Comparison of ENCODE assay signal across 13 cellular contexts in the genomic region with DNA sequence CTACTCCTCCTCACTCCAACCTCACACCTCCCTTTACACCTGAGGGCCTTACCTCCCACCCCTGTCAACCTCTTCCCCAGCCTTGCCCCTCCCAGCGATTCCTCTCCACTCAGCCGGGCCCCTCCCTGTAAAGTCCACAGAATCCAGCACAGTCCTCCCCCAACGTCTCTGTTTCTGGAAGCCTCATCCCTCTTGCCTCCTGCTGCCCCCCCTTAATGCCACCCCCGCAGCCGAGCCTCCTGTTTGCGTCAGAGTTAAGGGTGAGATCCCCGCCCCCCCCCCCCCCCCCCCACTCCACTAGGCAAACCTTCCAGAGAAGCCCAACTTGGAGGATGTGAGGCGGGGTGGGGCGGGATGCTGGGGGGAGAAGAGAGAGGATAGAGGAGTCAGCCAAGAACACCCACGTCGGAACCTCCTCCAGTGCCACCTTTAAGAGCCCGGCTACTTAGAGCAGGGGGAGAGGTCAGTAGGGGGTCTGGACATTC. TPM values are rescaled to one million over a fixed set of nuclear protein-coding genes. Genes with fewer than 3 reads are reported as not detected.
A peak's percentile ranks its signal among the peaks of the same experiment; 100 is the strongest.
DNase-seq lines count a peak whose midpoint lies in the region; ATAC-seq, FAIRE-seq and TF ChIP-seq lines count a peak whose summit lies in the region.
"Had no signal": no experiment of that assay in that cellular context is flagged by ENCODE, and none has a peak within 500 bp of the region (broad histone marks: within the 10 kb centered on the region; RNA-seq: fewer than 3 reads in every experiment).

No MANE protein-coding gene starts in this region.

- H3K9me3 ChIP-seq in right lobe of liver: no peaks in the 10 kb centered on the region
- no peaks in the 10 kb centered on the region for H3K9me3 ChIP-seq in HepG2 (ENCODE audit: low read length)
- H3K9me3 ChIP-seq in iPS-20b (ENCODE audit: insufficient read depth, low read depth, low read length): no peaks in the 10 kb centered on the region
- H3K9me3 ChIP-seq: suprapubic skin had no signal

- H3K79me2 ChIP-seq in HepG2 (ENCODE audit: insufficient read depth, low read length): no peaks in the 10 kb centered on the region

- H3K4me1 ChIP-seq in right lobe of liver: no peaks in the 10 kb centered on the region
- H3K4me1 ChIP-seq in HepG2 (ENCODE audit: insufficient read depth, low read length): no peaks in the 10 kb centered on the region
- H3K4me1 ChIP-seq in iPS-20b (ENCODE audit: insufficient read depth, low read length): peaks cover 9% of the 10 kb centered on the region; the same call in 1 of the 2 replicates

- no peak for TF ChIP-seq RAD21 in HepG2 (CRISPR knock-in tag; IDR thresholded peaks at IDR 0.05)

- no TSS peak for BruUV-seq in HepG2 (replicated peaks; lab: Mats Ljungman, UMichigan)

- H3K9ac ChIP-seq in HepG2 (ENCODE audit: insufficient read depth, low read depth, low read length) (no peak overlapping the region), iPS-20b (ENCODE audit: low read depth, low read length) (peak overlapping the region; percentile 61; the same call in 1 of the 2 replicates)

- no peak overlapping the region for H3K27ac ChIP-seq in right lobe of liver
- H3K27ac ChIP-seq in HepG2 (ENCODE audit: extremely low read length, insufficient read depth, low read length): no peak overlapping the region
- H3K27ac ChIP-seq in brain microvascular endothelial cell: peak overlapping the region; percentile 43
- H3K27ac ChIP-seq in iPS-20b (ENCODE audit: low read length): peak overlapping the region; percentile 91
- H3K27ac ChIP-seq: suprapubic skin had no signal

- H3K9me3 Mint-ChIP-seq in stimulated activated naive CD8-positive, alpha-beta T cell treated with anti-CD3 and anti-CD28 coated beads, Interleukin-15, amount 100 ng/mL, for 72 hours: no peaks in the 10 kb centered on the region

- TF ChIP-seq CTCF in right lobe of liver (IDR thresholded peaks at IDR 0.05): no peak
- no peak for TF ChIP-seq CTCF in HepG2 (CRISPR knock-in tag; IDR thresholded peaks at IDR 0.05)
- TF ChIP-seq CTCF in brain microvascular endothelial cell (IDR thresholded peaks at IDR 0.05; ENCODE audit: low read depth, low read length, missing control alignments): no peak

- H3K4me1 Mint-ChIP-seq in stimulated activated naive CD8-positive, alpha-beta T cell treated with anti-CD3 and anti-CD28 coated beads, Interleukin-15, amount 100 ng/mL, for 72 hours: peaks cover 20% of the 10 kb centered on the region

- no peak for DNase-seq in right lobe of liver
- DNase-seq in HepG2 (ENCODE audit: low spot score): no peak
- DNase-seq in brain microvascular endothelial cell: peak; percentile 24
- DNase-seq in hippocampal formation (lab: John Stamatoyannopoulos, UW): no peak
- no peak for DNase-seq in stimulated activated naive CD8-positive, alpha-beta T cell treated with anti-CD3 and anti-CD28 coated beads, Interleukin-15, amount 100 ng/mL, for 72 hours
- no peak for DNase-seq in effector CD8-positive, alpha-beta T cell (lab: John Stamatoyannopoulos, UW)
- no peak for DNase-seq in inferior parietal cortex (ENCODE audit: extremely low spot score)
- DNase-seq: activated CD4-positive, alpha-beta T cell treated with anti-CD3 and anti-CD28 coated beads for 4 hours; activated gamma-delta T cell treated with Interleukin-2 at 50 U/mL for 16 hours; stimulated activated CD4-positive, alpha-beta T cell treated with anti-CD3 and anti-CD28 coated beads, Interleukin-4, amount 100 ng/mL, for 24 hours had no signal

- TF ChIP-seq POLR2A in right lobe of liver (IDR thresholded peaks at IDR 0.05) (no peak), HepG2 (IDR thresholded peaks at IDR 0.05; ENCODE audit: insufficient read depth in 1 of 2, low read depth in 2 of 2, low read length in 2 of 2) (no peak)

- H3K27me3 ChIP-seq in right lobe of liver: peaks cover 0 to 11% of the 10 kb centered on the region in 2 donors
- peaks cover 0 to 21% of the 10 kb centered on the region in 2 experiments; a peak in 4 of 5 replicates for H3K27me3 ChIP-seq in HepG2 (ENCODE audit: control insufficient read depth in 1 of 2, insufficient read depth in 2 of 2, low read length in 2 of 2)
- H3K27me3 ChIP-seq in brain microvascular endothelial cell (replicated peaks): no peaks in the 10 kb centered on the region
- H3K27me3 ChIP-seq in iPS-20b (ENCODE audit: insufficient read depth, low read length): peaks cover 12% of the 10 kb centered on the region

- FAIRE-seq in HepG2 (lab: Jason Lieb, UNC): no peak
- FAIRE-seq: HTR-8/SVneo had no signal

- peaks cover 4% of the 10 kb centered on the region; the same call in 1 of the 2 replicates for H4K20me1 ChIP-seq in HepG2 (ENCODE audit: insufficient read depth, low read length)

- CTCF ChIA-PET in HepG2 (lab: Yijun Ruan, JAX; ENCODE audit: low intra/inter-chr PET ratio, low total read pairs): no interaction called here

- H2AFZ ChIP-seq in HepG2 (ENCODE audit: low read length): no peak overlapping the region

- WGBS in right lobe of liver (ENCODE audit: insufficient coverage, low coverage, low lambda C conversion rate, missing lambda C conversion rate): 4% methylated on average over 8 of the region's 12 CpGs
- WGBS in HepG2 (ENCODE audit: low lambda C conversion rate): 3% methylated on average over 6 of the region's 12 CpGs

- ATAC-seq in right lobe of liver (peak in 3 of 4 donors; percentile 11 to 63 (median 28)), HepG2 (no peak)
- no peak for ATAC-seq in stimulated activated naive CD8-positive, alpha-beta T cell treated with anti-CD3 and anti-CD28 coated beads, Interleukin-15, amount 100 ng/mL, for 72 hours

- peaks cover 94% of the 10 kb centered on the region for H3K27me3 Mint-ChIP-seq in stimulated activated naive CD8-positive, alpha-beta T cell treated with anti-CD3 and anti-CD28 coated beads, Interleukin-15, amount 100 ng/mL, for 72 hours

- H3K4me3 ChIP-seq in right lobe of liver (no peak overlapping the region), HepG2 (replicated peaks in 1 of 3; ENCODE audit: insufficient read depth in 1 of 3, low read depth in 2 of 3, low read length in 3 of 3) (no peak overlapping the region), brain microvascular endothelial cell (ENCODE audit: low read depth, low read length) (peak overlapping the region; percentile 43), iPS-20b (ENCODE audit: low read length) (peak overlapping the region; percentile 86)

- H3K4me2 ChIP-seq in HepG2 (ENCODE audit: low read depth, low read length): no peak overlapping the region

- POLR2A ChIA-PET in HepG2 (lab: Yijun Ruan, JAX): no interaction called here

- no peak overlapping the region for H3K27ac Mint-ChIP-seq in stimulated activated naive CD8-positive, alpha-beta T cell treated with anti-CD3 and anti-CD28 coated beads, Interleukin-15, amount 100 ng/mL, for 72 hours

- H3K36me3 ChIP-seq in right lobe of liver (no peaks in the 10 kb centered on the region), HepG2 (replicated peaks in 1 of 2; ENCODE audit: control insufficient read depth in 1 of 2, insufficient read depth in 2 of 2, low read length in 2 of 2) (no peaks in the 10 kb centered on the region), brain microvascular endothelial cell (replicated peaks) (no peaks in the 10 kb centered on the region), iPS-20b (ENCODE audit: insufficient read depth, low read depth, low read length) (no peaks in the 10 kb centered on the region)
- H3K36me3 ChIP-seq: suprapubic skin had no signal

- TF ChIP-seq EP300 in HepG2 (IDR thresholded peaks at IDR 0.05; ENCODE audit: low read depth in 2 of 2, low read length in 2 of 2) (no peak), HepG2 (CRISPR knock-in tag; IDR thresholded peaks at IDR 0.05; ENCODE audit: borderline replicate concordance) (no peak)

- H3K4me3 Mint-ChIP-seq in stimulated activated naive CD8-positive, alpha-beta T cell treated with anti-CD3 and anti-CD28 coated beads, Interleukin-15, amount 100 ng/mL, for 72 hours: no peak overlapping the region

- in situ Hi-C loops in HepG2 (cut with HindIII; ENCODE audit: extremely low pct_ligation_motif_present, low pct_unique_long_range_greater_than_20kb): no loop called here
- in situ Hi-C loops in brain microvascular endothelial cell (cut with HindIII; ENCODE audit: low pct_ligation_motif_present, low sequenced_read_pairs): no loop called here

- intact Hi-C loops in right lobe of liver (cut with DNase I) (no loop called here), HepG2 (cut with micrococcal nuclease; ENCODE audit: unreplicated experiment) (no loop called here)

RNA-seq across cellular contexts. Expression of a gene that starts 2.1 kb away (rescaled TPM):
- total RNA-seq in right lobe of liver (under 1 TPM in 1 of 6 experiments, not detected in 5; 0.02 TPM), HepG2 (2016; rRNA removed; fragmentation: Illumina TruSeq; extraction: Trizol) (0.07 and 0.11 TPM in 2 replicates)
- not detected in 2 replicates for total RNA-seq in HepG2 (2016; cell fraction: cytosol; rRNA removed; fragmentation: Illumina TruSeq; extraction: Trizol; ENCODE audit: low read depth)
- 0.09 TPM in 2 replicates for total RNA-seq in HepG2 (2016; cell fraction: insoluble cytoplasmic fraction; rRNA removed; fragmentation: Illumina TruSeq; extraction: Trizol)
- total RNA-seq in HepG2 (2016; cell fraction: membrane; rRNA removed; fragmentation: Illumina TruSeq; extraction: Trizol): 0.03 and 0.06 TPM in 2 replicates
- 0.09 and 0.16 TPM in 2 replicates for total RNA-seq in HepG2 (2016; cell fraction: nucleus; rRNA removed; fragmentation: Illumina TruSeq; extraction: Trizol)
- polyA plus RNA-seq in HepG2 (2011; rRNA removed): 0.34 and 0.45 TPM in 2 replicates
- polyA plus RNA-seq in HepG2 (2011; cell fraction: cytosol; rRNA removed): 0.09 and 0.10 TPM in 2 replicates
- 1.7 and 2.0 TPM in 2 replicates for polyA plus RNA-seq in HepG2 (2011; cell fraction: nucleus; rRNA removed)
- polyA plus RNA-seq in HepG2 (2012): 0.17 and 0.20 TPM in 2 replicates
- not detected in 2 replicates for polyA plus RNA-seq in HepG2 (2016; cell fraction: cytosol; fragmentation: Illumina TruSeq; extraction: Trizol; ENCODE audit: low read depth)
- polyA plus RNA-seq in HepG2 (2016; cell fraction: insoluble cytoplasmic fraction; fragmentation: Illumina TruSeq; extraction: Trizol; ENCODE audit: low read depth): 0.05 and 0.14 TPM in 2 replicates
- polyA plus RNA-seq in HepG2 (2016; cell fraction: membrane; fragmentation: Illumina TruSeq; extraction: Trizol; ENCODE audit: low read depth): 0.02 TPM in 1 of 2 replicates, not detected in the other
- 0.40 and 0.84 TPM in 2 replicates for polyA plus RNA-seq in HepG2 (2016; cell fraction: nucleus; fragmentation: Illumina TruSeq; extraction: Trizol; ENCODE audit: insufficient read depth, low read depth)
- 0.24 and 0.63 TPM in 2 replicates for polyA minus RNA-seq in HepG2 (2011; rRNA and poly(A)+ RNA removed; ENCODE audit: low replicate concordance)
- polyA minus RNA-seq in HepG2 (2011; cell fraction: cytosol; rRNA and poly(A)+ RNA removed): 0.18 and 0.30 TPM in 2 replicates
- polyA minus RNA-seq in HepG2 (2011; cell fraction: nucleus; rRNA and poly(A)+ RNA removed): 0.62 and 1.2 TPM in 2 replicates

RNA-seq across cellular contexts. Expression of a gene that starts 33.2 kb away (rescaled TPM):
- total RNA-seq in right lobe of liver (10 to 100 TPM; 11.1 to 31.3 (median 14.9) TPM), HepG2 (2016; rRNA removed; fragmentation: Illumina TruSeq; extraction: Trizol) (3.8 and 12.2 TPM in 2 replicates)
- 2.4 and 2.8 TPM in 2 replicates for total RNA-seq in HepG2 (2016; cell fraction: cytosol; rRNA removed; fragmentation: Illumina TruSeq; extraction: Trizol; ENCODE audit: low read depth)
- 6.4 and 9.5 TPM in 2 replicates for total RNA-seq in HepG2 (2016; cell fraction: insoluble cytoplasmic fraction; rRNA removed; fragmentation: Illumina TruSeq; extraction: Trizol)
- 6.3 and 6.5 TPM in 2 replicates for total RNA-seq in HepG2 (2016; cell fraction: membrane; rRNA removed; fragmentation: Illumina TruSeq; extraction: Trizol)
- total RNA-seq in HepG2 (2016; cell fraction: nucleus; rRNA removed; fragmentation: Illumina TruSeq; extraction: Trizol): 6.7 and 10.0 TPM in 2 replicates
- 7.3 and 8.2 TPM in 2 replicates for polyA plus RNA-seq in HepG2 (2011; rRNA removed)
- 3.3 and 5.6 TPM in 2 replicates for polyA plus RNA-seq in HepG2 (2011; cell fraction: cytosol; rRNA removed)
- polyA plus RNA-seq in HepG2 (2011; cell fraction: nucleus; rRNA removed): 34.8 and 36.5 TPM in 2 replicates
- 18.2 and 28.7 TPM in 2 replicates for polyA plus RNA-seq in HepG2 (2012)
- 1.0 and 1.3 TPM in 2 replicates for polyA plus RNA-seq in HepG2 (2016; cell fraction: cytosol; fragmentation: Illumina TruSeq; extraction: Trizol; ENCODE audit: low read depth)
- 8.8 and 13.1 TPM in 2 replicates for polyA plus RNA-seq in HepG2 (2016; cell fraction: insoluble cytoplasmic fraction; fragmentation: Illumina TruSeq; extraction: Trizol; ENCODE audit: low read depth)
- 2.1 and 3.2 TPM in 2 replicates for polyA plus RNA-seq in HepG2 (2016; cell fraction: membrane; fragmentation: Illumina TruSeq; extraction: Trizol; ENCODE audit: low read depth)
- 15.3 and 23.8 TPM in 2 replicates for polyA plus RNA-seq in HepG2 (2016; cell fraction: nucleus; fragmentation: Illumina TruSeq; extraction: Trizol; ENCODE audit: insufficient read depth, low read depth)
- 37.6 and 52.5 TPM in 2 replicates for polyA minus RNA-seq in HepG2 (2011; rRNA and poly(A)+ RNA removed; ENCODE audit: low replicate concordance)
- polyA minus RNA-seq in HepG2 (2011; cell fraction: cytosol; rRNA and poly(A)+ RNA removed): 19.4 and 24.6 TPM in 2 replicates
- 10.9 and 11.4 TPM in 2 replicates for polyA minus RNA-seq in HepG2 (2011; cell fraction: nucleus; rRNA and poly(A)+ RNA removed)

Comparison
In these comparisons a context has a peak if more than half of its experiments do, and no peak if none do; other contexts are left out.
1. ATAC-seq: peak in right lobe of liver (3 of 4); none in HepG2 (single experiment) and stimulated activated naive CD8-positive, alpha-beta T cell treated with anti-CD3 and anti-CD28 coated beads, Interleukin-15, amount 100 ng/mL, for 72 hours (single experiment).
2. H3K27ac ChIP-seq: peak in brain microvascular endothelial cell (single experiment) and iPS-20b (single experiment); none in right lobe of liver (0 of 3) and HepG2 (single experiment).
3. H3K4me3 ChIP-seq: peak in brain microvascular endothelial cell (single experiment) and iPS-20b (single experiment); none in right lobe of liver (0 of 3) and HepG2 (0 of 3).